In genomic region chr4:158228399-158228798, GRCh38 we compare ENCODE assay signal across 8 cellular contexts. TPM values are rescaled to one million over a fixed set of nuclear protein-coding genes. Genes with fewer than 3 reads are reported as not detected.
"Had no signal": no experiment of that assay in that cellular context is flagged by ENCODE, and none has a peak within 500 bp of the region (broad histone marks: within the 10 kb centered on the region; RNA-seq: fewer than 3 reads in every experiment).

No MANE protein-coding gene starts in this region.

RNA-seq across cellular contexts. Expression of gene TMEM144, which starts 18.1 kb away (rescaled TPM):
- total RNA-seq: activated CD4-positive, alpha-beta memory T cell treated with anti-CD3 and anti-CD28 coated beads, Interleukin-2, amount 10 ng/mL, durations not matched to agents 7 days and 5 days; activated CD4-positive, alpha-beta T cell treated with anti-CD3 and anti-CD28 coated beads, Interleukin-2, amount 10 ng/mL, durations not matched to agents 7 days and 5 days; activated CD8-positive, alpha-beta memory T cell treated with anti-CD3 and anti-CD28 coated beads, Interleukin-2, amount 10 ng/mL, durations not matched to agents 7 days and 5 days; activated CD8-positive, alpha-beta T cell treated with anti-CD3 and anti-CD28 coated beads, Interleukin-2, amount 10 ng/mL, durations not matched to agents 7 days and 5 days had no signal

RNA-seq across cellular contexts. Expression of gene GASK1B, which starts 55.6 kb away (rescaled TPM):
- total RNA-seq: activated CD4-positive, alpha-beta memory T cell treated with anti-CD3 and anti-CD28 coated beads, Interleukin-2, amount 10 ng/mL, durations not matched to agents 7 days and 5 days; activated CD4-positive, alpha-beta T cell treated with anti-CD3 and anti-CD28 coated beads for 36 hours; activated CD4-positive, alpha-beta T cell treated with anti-CD3 and anti-CD28 coated beads, Interleukin-2, amount 10 ng/mL, durations not matched to agents 7 days and 5 days; activated CD8-positive, alpha-beta memory T cell treated with anti-CD3 and anti-CD28 coated beads, Interleukin-2, amount 10 ng/mL, durations not matched to agents 7 days and 5 days; activated CD8-positive, alpha-beta T cell treated with anti-CD3 and anti-CD28 coated beads, Interleukin-2, amount 10 ng/mL, durations not matched to agents 7 days and 5 days; activated T-helper 2 cell treated with anti-CD3 and anti-CD28 coated beads, Interferon-gamma antibody, Interleukin-2, Interleukin-4, amounts not matched to agents 10 μg/mL and 5 μg/mL and 100 μg/mL, durations not matched to agents 14 hours and 24 hours and 36 hours; T-helper 1 cell treated with Interleukin-12 subunit alpha and Interleukin-12 subunit beta and Interleukin-4 antibody, amounts not matched to agents 30 ng/mL and 1 ng/mL, for 36 hours; T-helper 2 cell treated with Interferon-gamma antibody and Interleukin-4, amounts not matched to agents 100 ng/mL and 5 ng/mL, for 36 hours had no signal
